Comparison of ENCODE assay signal across 17 cellular contexts in genomic region chr6:9517806-9518205, GRCh38.
DNase-seq lines count a peak whose midpoint lies in the region; ATAC-seq and TF ChIP-seq lines count a peak whose summit lies in the region.
"Had no signal": no experiment of that assay in that cellular context is flagged by ENCODE, and none has a peak within 500 bp of the region (broad histone marks: within the 10 kb centered on the region; RNA-seq: fewer than 3 reads in every experiment).

No MANE protein-coding gene starts in this region.

- H4K20me1 ChIP-seq in neural progenitor cell (ENCODE audit: low read depth), result no peaks in the 10 kb centered on the region

- H3K9me3 Mint-ChIP-seq in neural progenitor cell (peaks cover under 1% of the 10 kb centered on the region), osteocyte (ENCODE audit: unreplicated experiment) (no peaks in the 10 kb centered on the region)

- peaks cover 72% of the 10 kb centered on the region for H3K4me1 ChIP-seq in RWPE2 (ENCODE audit: insufficient read depth, poor library complexity, severe bottlenecking)
- peaks cover 10% of the 10 kb centered on the region for H3K4me1 ChIP-seq in neural progenitor cell
- H3K4me1 ChIP-seq: BE2C, HAP-1 had no signal

- H3K9me3 ChIP-seq in RWPE2 (ENCODE audit: severe bottlenecking) (no peaks in the 10 kb centered on the region), neural progenitor cell (ENCODE audit: low read depth) (no peaks in the 10 kb centered on the region)
- H3K9me3 ChIP-seq: BE2C, HAP-1 had no signal

- H3K27me3 Mint-ChIP-seq in neural progenitor cell (ENCODE audit: insufficient read depth, low read depth), result peaks cover 4% of the 10 kb centered on the region
- no peaks in the 10 kb centered on the region for H3K27me3 Mint-ChIP-seq in osteocyte (ENCODE audit: unreplicated experiment)
- H3K27me3 Mint-ChIP-seq: CD4-positive, CD25-positive, alpha-beta regulatory T cell; CD8-positive, alpha-beta memory T cell had no signal

- H3K79me2 ChIP-seq in neural progenitor cell (ENCODE audit: low read depth), result no peaks in the 10 kb centered on the region

- H3K27ac ChIP-seq in RWPE2 (ENCODE audit: poor library complexity, severe bottlenecking) (peak overlapping the region; percentile 93), neural progenitor cell (no peak overlapping the region)
- H3K27ac ChIP-seq: GM23248 had no signal

- no peak overlapping the region for H3K4me2 ChIP-seq in neural progenitor cell

- H3K27me3 ChIP-seq in RWPE2 (ENCODE audit: insufficient read depth, poor library complexity, severe bottlenecking), result no peaks in the 10 kb centered on the region
- H3K27me3 ChIP-seq in neural progenitor cell, result no peaks in the 10 kb centered on the region
- H3K27me3 ChIP-seq: BE2C had no signal

- TF ChIP-seq CTCF in RWPE2 (IDR thresholded peaks at IDR 0.05; ENCODE audit: poor library complexity, severe bottlenecking), result no peak
- no peak for TF ChIP-seq CTCF in epithelial cell of esophagus (IDR thresholded peaks at IDR 0.05; ENCODE audit: insufficient read depth, low read depth, low read length, missing control alignments)
- TF ChIP-seq CTCF in neural progenitor cell (IDR thresholded peaks at IDR 0.05), result no peak
- no peak for TF ChIP-seq CTCF in osteocyte (IDR thresholded peaks at IDR 0.05)

- H3K4me3 ChIP-seq in RWPE2 (ENCODE audit: severe bottlenecking), result no peak overlapping the region
- no peak overlapping the region for H3K4me3 ChIP-seq in epithelial cell of esophagus (ENCODE audit: low read length)
- no peak overlapping the region for H3K4me3 ChIP-seq in neural progenitor cell
- H3K4me3 ChIP-seq: GM23248, HAP-1 had no signal

- ATAC-seq in RWPE2 (ENCODE audit: low read depth), result no peak
- ATAC-seq in GM21825 (IDR thresholded peaks at IDR 0.05; ENCODE audit: unreplicated experiment), result no peak
- ATAC-seq: HepG2 had no signal

- DNase-seq in NCI-H82 (lab: John Stamatoyannopoulos, UW) (peak; percentile 84), RWPE2 (ENCODE audit: low spot score) (no peak), epithelial cell of esophagus (ENCODE audit: low read depth) (peak; percentile 78), neural progenitor cell (ENCODE audit: low spot score) (no peak), osteocyte (ENCODE audit: extremely low spot score, unreplicated experiment) (no peak)
- DNase-seq in activated T-cell treated with anti-CD3 and anti-CD28 coated beads, Interleukin-2, amount 50 U/mL, for 1 hour, result no peak
- DNase-seq: ACHN; BE2C; C1 segment of cervical spinal cord; CD4-positive, CD25-positive, alpha-beta regulatory T cell; CD8-positive, alpha-beta memory T cell; COR-L47; GF-D8; GM23248 had no signal

- no peaks in the 10 kb centered on the region for H3F3A ChIP-seq in neural progenitor cell (ENCODE audit: low read depth)

- H3K9ac ChIP-seq in neural progenitor cell, result no peak overlapping the region
- H3K9ac ChIP-seq: GM23248 had no signal

- peaks cover 11% of the 10 kb centered on the region for H3K4me1 Mint-ChIP-seq in neural progenitor cell
- H3K4me1 Mint-ChIP-seq in osteocyte (ENCODE audit: unreplicated experiment), result peaks cover 45% of the 10 kb centered on the region
- H3K4me1 Mint-ChIP-seq: CD8-positive, alpha-beta memory T cell had no signal

- H3K4me3 Mint-ChIP-seq in neural progenitor cell (no peak overlapping the region), osteocyte (ENCODE audit: unreplicated experiment) (no peak overlapping the region)
- H3K4me3 Mint-ChIP-seq: CD4-positive, CD25-positive, alpha-beta regulatory T cell; CD8-positive, alpha-beta memory T cell had no signal

- H3K36me3 ChIP-seq in RWPE2 (ENCODE audit: low read depth) (no peaks in the 10 kb centered on the region), neural progenitor cell (no peaks in the 10 kb centered on the region)
- H3K36me3 ChIP-seq: BE2C, HAP-1 had no signal

- H2AFZ ChIP-seq in neural progenitor cell (replicated peaks), result no peak overlapping the region
- H2AFZ ChIP-seq: GM23248 had no signal

- H3K36me3 Mint-ChIP-seq in neural progenitor cell, result no peaks in the 10 kb centered on the region
- H3K36me3 Mint-ChIP-seq in osteocyte (ENCODE audit: unreplicated experiment), result no peaks in the 10 kb centered on the region
- H3K36me3 Mint-ChIP-seq: CD4-positive, CD25-positive, alpha-beta regulatory T cell; CD8-positive, alpha-beta memory T cell had no signal

- no peak overlapping the region for H3K27ac Mint-ChIP-seq in neural progenitor cell
- H3K27ac Mint-ChIP-seq in osteocyte (ENCODE audit: unreplicated experiment), result no peak overlapping the region
- H3K27ac Mint-ChIP-seq: CD4-positive, CD25-positive, alpha-beta regulatory T cell; CD8-positive, alpha-beta memory T cell had no signal

Comparison
In these comparisons a context has a peak if more than half of its experiments do, and no peak if none do; other contexts are left out.
1. DNase-seq: peak in NCI-H82 (single experiment) and epithelial cell of esophagus (single experiment); none in RWPE2 (single experiment), neural progenitor cell (single experiment), activated T-cell treated with anti-CD3 and anti-CD28 coated beads, Interleukin-2, amount 50 U/mL, for 1 hour (single experiment) and osteocyte (single experiment).